In the genomic region with DNA sequence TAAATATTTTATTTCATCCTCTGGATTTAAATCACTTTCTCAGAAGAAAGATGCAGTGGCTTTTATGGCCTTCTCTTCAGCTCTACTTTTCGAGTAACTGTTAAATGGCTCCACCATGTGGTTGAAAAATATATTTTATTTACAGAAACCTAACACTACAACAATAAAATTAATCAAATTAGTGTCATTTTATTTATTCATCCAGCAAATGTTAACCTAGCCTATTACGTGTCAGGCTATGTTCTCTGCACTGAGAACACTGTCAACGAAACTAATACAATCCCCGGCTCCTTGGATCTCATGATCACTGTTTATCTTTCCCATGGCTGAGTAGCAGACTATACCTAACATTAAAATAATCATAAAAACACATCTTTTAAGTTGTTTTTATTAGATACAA, we compare ENCODE assay signal across 9 cellular contexts.
DNase-seq lines count a peak whose midpoint lies in the region; ATAC-seq and TF ChIP-seq lines count a peak whose summit lies in the region.
"Had no signal": no experiment of that assay in that cellular context is flagged by ENCODE, and none has a peak within 500 bp of the region (broad histone marks: within the 10 kb centered on the region; RNA-seq: fewer than 3 reads in every experiment).

No MANE protein-coding gene starts in this region.

- no peak overlapping the region for H3K27ac Mint-ChIP-seq in CD14-positive monocyte
- H3K27ac Mint-ChIP-seq: activated naive CD8-positive, alpha-beta T cell had no signal

- peaks cover 0 to 3% (median 0%) of the 10 kb centered on the region in 3 donors for H3K27me3 Mint-ChIP-seq in CD14-positive monocyte (ENCODE audit: low read depth in 3 of 3)
- H3K27me3 Mint-ChIP-seq: activated naive CD8-positive, alpha-beta T cell had no signal

- no peak overlapping the region for H3K4me3 ChIP-seq in Peyer's patch
- no peak overlapping the region for H3K4me3 ChIP-seq in foreskin fibroblast (ENCODE audit: low read depth in 1 of 2, low read length in 2 of 2)
- no peak overlapping the region for H3K4me3 ChIP-seq in transverse colon

- in situ Hi-C loops in transverse colon (cut with MboI; ENCODE audit: low pct_ligation_motif_present in 1 of 4, low pct_unique_long_range_greater_than_20kb in 1 of 4, low sequenced_read_pairs in 3 of 4): no loop called here

- H3K4me1 Mint-ChIP-seq in CD14-positive monocyte: no peaks in the 10 kb centered on the region

- H3K9me3 Mint-ChIP-seq in CD14-positive monocyte: no peaks in the 10 kb centered on the region

- H3K27me3 ChIP-seq in Peyer's patch: no peaks in the 10 kb centered on the region
- H3K27me3 ChIP-seq in transverse colon: no peaks in the 10 kb centered on the region

- H3K27ac ChIP-seq in Peyer's patch (no peak overlapping the region), transverse colon (no peak overlapping the region)

- TF ChIP-seq POLR2A in Peyer's patch (IDR thresholded peaks at IDR 0.05) (no peak), transverse colon (IDR thresholded peaks at IDR 0.05) (no peak)

- TF ChIP-seq CTCF in Peyer's patch (IDR thresholded peaks at IDR 0.05) (peak in 4 of 6 experiments; percentile 19 to 46 (median 43)), foreskin fibroblast (IDR thresholded peaks at IDR 0.05; ENCODE audit: low read depth, low read length) (peak; percentile 12), transverse colon (IDR thresholded peaks at IDR 0.05) (peak; percentile 31 to 47 (median 38)), CD14-positive monocyte (IDR thresholded peaks at IDR 0.05) (no peak)

- peak; percentile 51 for DNase-seq in SIG-M5 treated with dmso at 0.1 percent for 504 hours (lab: John Stamatoyannopoulos, UW; ENCODE audit: unreplicated experiment)
- no peak for DNase-seq in SIG-M5 (lab: John Stamatoyannopoulos, UW)
- DNase-seq in Peyer's patch: no peak
- DNase-seq in foreskin fibroblast: peak in 1 of 2 donors; percentile 28
- no peak for DNase-seq in transverse colon
- no peak for DNase-seq in CD14-positive monocyte (ENCODE audit: low spot score)
- DNase-seq in NCI-H187 treated with DMSO at 0.1 percent for 48 hours (lab: John Stamatoyannopoulos, UW): no peak

- H3K4me3 Mint-ChIP-seq in CD14-positive monocyte: no peak overlapping the region
- H3K4me3 Mint-ChIP-seq: activated naive CD8-positive, alpha-beta T cell had no signal

- 10 to 14% methylated on average over 4 of the region's 4 CpGs for WGBS in transverse colon (ENCODE audit: low coverage in 1 of 2), 2 donors

- H3K9me3 ChIP-seq in Peyer's patch (no peaks in the 10 kb centered on the region), transverse colon (no peaks in the 10 kb centered on the region)

- no peaks in the 10 kb centered on the region for H3K36me3 Mint-ChIP-seq in CD14-positive monocyte
- H3K36me3 Mint-ChIP-seq: activated naive CD8-positive, alpha-beta T cell had no signal

- no peak for TF ChIP-seq EP300 in transverse colon (IDR thresholded peaks at IDR 0.05; ENCODE audit: low read depth)

- ATAC-seq in HG03342 (IDR thresholded peaks at IDR 0.05; ENCODE audit: unreplicated experiment): peak; percentile 68

- H3K36me3 ChIP-seq in Peyer's patch: no peaks in the 10 kb centered on the region
- H3K36me3 ChIP-seq in transverse colon: no peaks in the 10 kb centered on the region

- no peaks in the 10 kb centered on the region for H3K4me1 ChIP-seq in Peyer's patch
- no peaks in the 10 kb centered on the region for H3K4me1 ChIP-seq in transverse colon

- intact Hi-C loops in transverse colon (cut with DNase I; ENCODE audit: low total_unique reads): no loop called here
- intact Hi-C loops in CD14-positive monocyte (cut with micrococcal nuclease): no loop called here
